In genomic region chr22:23560215-23560614, GRCh38 we compare ENCODE assay signal across 2 cellular contexts. TPM values are rescaled to one million over a fixed set of nuclear protein-coding genes. Genes with fewer than 3 reads are reported as not detected.
"Had no signal": no experiment of that assay in that cellular context is flagged by ENCODE, and none has a peak within 500 bp of the region (broad histone marks: within the 10 kb centered on the region; RNA-seq: fewer than 3 reads in every experiment).

No MANE protein-coding gene starts in this region.

RNA-seq across cellular contexts. Expression of gene IGLL1, which starts 19.9 kb away (rescaled TPM):
- total RNA-seq: G401, GM12878 had no signal
- polyA plus RNA-seq: GM12878 had no signal
